Comparison of ENCODE assay signal across 1 cellular context in the genomic region with DNA sequence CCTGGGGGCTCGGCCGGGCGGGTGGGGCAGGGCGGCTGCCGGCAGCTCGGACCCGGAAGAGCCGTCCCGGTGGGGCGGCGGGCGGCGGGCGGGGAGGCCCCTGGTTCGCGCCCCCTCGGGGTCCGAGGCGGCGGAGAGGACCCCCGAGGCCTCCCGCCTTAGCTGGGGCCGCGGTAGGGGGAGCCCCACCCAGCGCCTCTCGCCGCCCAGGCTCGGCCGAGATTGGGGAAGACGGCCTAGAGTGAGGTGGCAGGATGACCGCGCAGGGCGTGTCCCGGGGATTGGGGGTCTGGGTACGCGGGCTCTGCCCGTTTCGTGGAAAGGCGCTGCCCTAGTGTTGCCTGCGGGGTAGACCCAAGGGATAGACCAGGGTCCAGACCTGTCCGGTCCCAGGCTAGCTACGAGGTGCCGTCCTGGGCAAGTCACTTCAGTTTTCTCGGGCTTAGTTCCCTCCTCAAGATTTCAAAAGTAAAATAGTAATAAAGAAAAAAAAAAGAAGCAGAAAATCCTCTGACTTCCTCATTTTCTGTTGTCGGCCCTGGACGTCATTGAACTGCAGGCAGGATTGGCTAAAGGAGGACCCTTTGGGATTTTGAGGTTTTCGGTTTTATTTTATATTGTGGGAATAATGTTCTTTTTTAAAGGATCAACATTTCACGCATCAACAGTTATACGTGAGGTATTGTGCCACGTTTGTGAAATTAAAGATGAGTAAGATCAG.
A peak's percentile ranks its signal among the peaks of the same experiment; 100 is the strongest.
TF ChIP-seq lines count a peak whose summit lies in the region.

No MANE protein-coding gene starts in this region.

TF ChIP-seq in HepG2, 621 proteins besides CTCF, POLR2A, EP300 and RAD21 (continued from another document):
- TF ChIP-seq, protein P1, sequence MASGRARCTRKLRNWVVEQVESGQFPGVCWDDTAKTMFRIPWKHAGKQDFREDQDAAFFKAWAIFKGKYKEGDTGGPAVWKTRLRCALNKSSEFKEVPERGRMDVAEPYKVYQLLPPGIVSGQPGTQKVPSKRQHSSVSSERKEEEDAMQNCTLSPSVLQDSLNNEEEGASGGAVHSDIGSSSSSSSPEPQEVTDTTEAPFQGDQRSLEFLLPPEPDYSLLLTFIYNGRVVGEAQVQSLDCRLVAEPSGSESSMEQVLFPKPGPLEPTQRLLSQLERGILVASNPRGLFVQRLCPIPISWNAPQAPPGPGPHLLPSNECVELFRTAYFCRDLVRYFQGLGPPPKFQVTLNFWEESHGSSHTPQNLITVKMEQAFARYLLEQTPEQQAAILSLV (CRISPR knock-in tag; IDR thresholded peaks at IDR 0.05; ENCODE audit: borderline replicate concordance), result no peak
- 0 out of 2 replicates have a peak, but pooled peaks have one; percentile 24 for TF ChIP-seq KMT2A (CRISPR knock-in tag; IDR thresholded peaks at IDR 0.05)
